ENCODE assay signal across 12 cellular contexts in genomic region chr22:30183861-30184278, GRCh38.
A peak's percentile ranks its signal among the peaks of the same experiment; 100 is the strongest.
DNase-seq lines count a peak whose midpoint lies in the region; ATAC-seq, FAIRE-seq and TF ChIP-seq lines count a peak whose summit lies in the region.
"Had no signal": no experiment of that assay in that cellular context is flagged by ENCODE, and none has a peak within 500 bp of the region (broad histone marks: within the 10 kb centered on the region; RNA-seq: fewer than 3 reads in every experiment).

No MANE protein-coding gene starts in this region.

- H3K9ac ChIP-seq in GM12878 (ENCODE audit: control insufficient read depth, insufficient read depth, low read length): no peak overlapping the region
- peak overlapping the region; percentile 61 for H3K9ac ChIP-seq in smooth muscle cell (ENCODE audit: low read depth)

- H3K4me3 ChIP-seq in GM12878 (no peak overlapping the region), smooth muscle cell (no peak overlapping the region), Peyer's patch (no peak overlapping the region)

- no peak overlapping the region for H2AFZ ChIP-seq in GM12878 (ENCODE audit: control insufficient read depth, low read depth, low read length)
- no peak overlapping the region for H2AFZ ChIP-seq in smooth muscle cell (ENCODE audit: low read depth)

- H3K27me3 ChIP-seq in GM12878 (replicated peaks in 1 of 2; ENCODE audit: control insufficient read depth in 2 of 2, insufficient read depth in 2 of 2, low read length in 1 of 2) (no peaks in the 10 kb centered on the region), smooth muscle cell (ENCODE audit: low read depth) (no peaks in the 10 kb centered on the region), Peyer's patch (no peaks in the 10 kb centered on the region)

- peaks cover 10% of the 10 kb centered on the region for H3F3A ChIP-seq in smooth muscle cell (ENCODE audit: low read depth)

- H3K4me2 ChIP-seq in GM12878 (ENCODE audit: control insufficient read depth, insufficient read depth) (no peak overlapping the region), smooth muscle cell (peak overlapping the region; percentile 62)

- no peak for FAIRE-seq in GM12878 (lab: Jason Lieb, UNC)
- FAIRE-seq: islet of Langerhans had no signal

- H3K4me1 Mint-ChIP-seq in activated CD4-positive, alpha-beta T cell treated with anti-CD3 and anti-CD28 coated beads, Interleukin-2, amount 10 ng/mL, durations not matched to agents 7 days and 5 days: peaks cover 92% of the 10 kb centered on the region

- no peaks in the 10 kb centered on the region for H3K9me3 ChIP-seq in GM12878 (replicated peaks; ENCODE audit: control insufficient read depth, insufficient read depth, low read length)
- H3K9me3 ChIP-seq in smooth muscle cell (replicated peaks; ENCODE audit: low read depth): no peaks in the 10 kb centered on the region
- no peaks in the 10 kb centered on the region for H3K9me3 ChIP-seq in Peyer's patch

- no peak for TF ChIP-seq EP300 in GM12878 (IDR thresholded peaks at IDR 0.05; ENCODE audit: borderline replicate concordance in 1 of 2, control insufficient read depth in 1 of 2, low read depth in 2 of 2, low read length in 2 of 2)

- H3K4me1 ChIP-seq in GM12878 (ENCODE audit: control insufficient read depth, insufficient read depth, low read length) (no peaks in the 10 kb centered on the region), smooth muscle cell (ENCODE audit: low read depth) (peaks cover 10% of the 10 kb centered on the region), Peyer's patch (no peaks in the 10 kb centered on the region)

- H3K79me2 ChIP-seq in GM12878 (ENCODE audit: control insufficient read depth, insufficient read depth, low read length): no peaks in the 10 kb centered on the region
- no peaks in the 10 kb centered on the region for H3K79me2 ChIP-seq in smooth muscle cell (ENCODE audit: low read depth)

- no peaks in the 10 kb centered on the region for H3K36me3 ChIP-seq in GM12878 (ENCODE audit: control insufficient read depth in 2 of 2, insufficient read depth in 2 of 2, low read length in 1 of 2)
- no peaks in the 10 kb centered on the region for H3K36me3 ChIP-seq in smooth muscle cell (ENCODE audit: low read depth)
- H3K36me3 ChIP-seq in Peyer's patch: no peaks in the 10 kb centered on the region

- WGBS in GM12878 (ENCODE audit: insufficient coverage, insufficient replicate concordance, low lambda C conversion rate, missing lambda C conversion rate): 0% methylated on average over 2 of the region's 2 CpGs
- 3% methylated on average over 2 of the region's 2 CpGs for WGBS in smooth muscle cell (ENCODE audit: low lambda C conversion rate)

- peak overlapping the region; percentile 86 for H3K27ac Mint-ChIP-seq in activated CD4-positive, alpha-beta T cell treated with anti-CD3 and anti-CD28 coated beads, Interleukin-2, amount 10 ng/mL, durations not matched to agents 7 days and 5 days
- H3K27ac Mint-ChIP-seq: nephron had no signal

- POLR2A ChIA-PET in activated CD4-positive, alpha-beta T cell treated with anti-CD3 and anti-CD28 coated beads, Interleukin-2, amount 10 ng/mL, durations not matched to agents 7 days and 5 days (lab: Charles Lee): interaction anchor here (0.6 kb wide), 1 partner anchor 63 kb away, joined by 3 read pairs; the partner anchor contains the start of gene LIF
- POLR2A ChIA-PET in GM12878 (lab: Charles Lee): no interaction called here

- ATAC-seq in GM12878: peak; percentile 22; the same call in 2 of the 3 replicates
- ATAC-seq in GM21423 (IDR thresholded peaks at IDR 0.05; ENCODE audit: unreplicated experiment): no peak

- CTCF ChIA-PET in activated CD4-positive, alpha-beta T cell treated with anti-CD3 and anti-CD28 coated beads, Interleukin-2, amount 10 ng/mL, durations not matched to agents 7 days and 5 days (lab: Charles Lee): interaction anchor here (0.8 to 1.3 kb wide), 2 partner anchors 54 to 76 kb away, joined by 3 read pairs; no protein-coding TSS in a partner anchor
- CTCF ChIA-PET in GM12878 (lab: Yijun Ruan, JAX): no interaction called here

- peak overlapping the region; percentile 11 for H3K4me3 Mint-ChIP-seq in activated CD4-positive, alpha-beta T cell treated with anti-CD3 and anti-CD28 coated beads, Interleukin-2, amount 10 ng/mL, durations not matched to agents 7 days and 5 days
- H3K4me3 Mint-ChIP-seq: nephron had no signal

- peaks cover 2% of the 10 kb centered on the region for H3K9me3 Mint-ChIP-seq in activated CD4-positive, alpha-beta T cell treated with anti-CD3 and anti-CD28 coated beads, Interleukin-2, amount 10 ng/mL, durations not matched to agents 7 days and 5 days
- H3K9me3 Mint-ChIP-seq: nephron had no signal

- no peak for TF ChIP-seq RAD21 in GM12878 (IDR thresholded peaks at IDR 0.05; ENCODE audit: insufficient read depth, low read depth, low read length)

- peak; percentile 33 for DNase-seq in activated CD4-positive, alpha-beta T cell treated with anti-CD3 and anti-CD28 coated beads, Interleukin-2, amount 10 ng/mL, durations not matched to agents 7 days and 5 days
- no peak for DNase-seq in activated CD4-positive, alpha-beta T cell treated with anti-CD3 and anti-CD28 coated beads for 4 hours
- DNase-seq in SK-MEL-5 (ENCODE audit: low read depth, low spot score) (peak; percentile 93), GM12878 (ENCODE audit: low read depth, low spot score) (no peak), smooth muscle cell (lab: John Stamatoyannopoulos, UW; ENCODE audit: unreplicated experiment) (no peak), Peyer's patch (no peak), ecto neural progenitor cell (ENCODE audit: low spot score) (no peak)
- DNase-seq: NCI-H446 treated with DMSO at 0.1 percent for 48 hours, SHP77 had no signal

- TF ChIP-seq POLR2A in GM12878 (IDR thresholded peaks at IDR 0.05; ENCODE audit: low read depth, low read length) (no peak), Peyer's patch (IDR thresholded peaks at IDR 0.05) (no peak)

- peaks cover 4% of the 10 kb centered on the region for H3K36me3 Mint-ChIP-seq in activated CD4-positive, alpha-beta T cell treated with anti-CD3 and anti-CD28 coated beads, Interleukin-2, amount 10 ng/mL, durations not matched to agents 7 days and 5 days (ENCODE audit: low read depth)

- in situ Hi-C loops in SK-MEL-5 (cut with HindIII; ENCODE audit: low pct_unique_long_range_greater_than_20kb, low sequenced_read_pairs) (no loop called here), GM12878 (cut with MboI) (no loop called here)

- no TSS peak for BruUV-seq in GM12878 (replicated peaks; lab: Mats Ljungman, UMichigan)

- no peak overlapping the region for H3K27ac ChIP-seq in GM12878 (ENCODE audit: control insufficient read depth, insufficient read depth)
- H3K27ac ChIP-seq in smooth muscle cell (ENCODE audit: low read depth): peak overlapping the region; percentile 91
- H3K27ac ChIP-seq in Peyer's patch: no peak overlapping the region

- no peak for TF ChIP-seq CTCF in GM12878 (IDR thresholded peaks at IDR 0.05 in 2 of 3, conservative IDR thresholded peaks at IDR 0.05 in 1 of 3; ENCODE audit: control insufficient read depth in 2 of 3, extremely low read depth in 1 of 3, insufficient read depth in 1 of 3, low read depth in 3 of 3, low read length in 3 of 3)
- TF ChIP-seq CTCF in smooth muscle cell (IDR thresholded peaks at IDR 0.05; ENCODE audit: borderline replicate concordance, insufficient read depth, poor library complexity, severe bottlenecking): no peak
- TF ChIP-seq CTCF in Peyer's patch (IDR thresholded peaks at IDR 0.05): no peak

- intact Hi-C loops in GM12878 (cut with micrococcal nuclease; ENCODE audit: unreplicated experiment): no loop called here

- RAD21 ChIA-PET in GM12878 (lab: Charles Lee; ENCODE audit: unreplicated experiment): no interaction called here

- SMC1A ChIA-PET in GM12878 (lab: Charles Lee; ENCODE audit: uncharacterized antibody, unreplicated experiment): interaction anchor here (2.0 kb wide), 1 partner anchor 8 kb away, joined by 9 read pairs; no protein-coding TSS in a partner anchor

- no peaks in the 10 kb centered on the region for H3K27me3 Mint-ChIP-seq in activated CD4-positive, alpha-beta T cell treated with anti-CD3 and anti-CD28 coated beads, Interleukin-2, amount 10 ng/mL, durations not matched to agents 7 days and 5 days

- no peaks in the 10 kb centered on the region for H4K20me1 ChIP-seq in GM12878 (ENCODE audit: control insufficient read depth, insufficient read depth)
- no peaks in the 10 kb centered on the region for H4K20me1 ChIP-seq in smooth muscle cell (ENCODE audit: low read depth)

TF ChIP-seq in GM12878, 131 proteins besides CTCF, POLR2A, EP300 and RAD21:
- TF ChIP-seq IKZF2 (IDR thresholded peaks at IDR 0.05) (peak in 1 of 2 experiments; percentile 11; a peak in 1 of 4 replicates), REST (IDR thresholded peaks at IDR 0.05; ENCODE audit: low read depth, low read length) (no peak), RUNX3 (IDR thresholded peaks at IDR 0.05; ENCODE audit: low read length) (peak; percentile 58), YBX1 (IDR thresholded peaks at IDR 0.05) (no peak)

Comparison
In these comparisons a context has a peak if more than half of its experiments do, and no peak if none do; other contexts are left out.
1. DNase-seq: peak in activated CD4-positive, alpha-beta T cell treated with anti-CD3 and anti-CD28 coated beads, Interleukin-2, amount 10 ng/mL, durations not matched to agents 7 days and 5 days (single experiment) and SK-MEL-5 (single experiment); none in activated CD4-positive, alpha-beta T cell treated with anti-CD3 and anti-CD28 coated beads for 4 hours (0 of 2), GM12878 (single experiment), smooth muscle cell (single experiment), Peyer's patch (0 of 3) and ecto neural progenitor cell (single experiment).